Comparison of ENCODE assay signal across 21 cellular contexts in genomic region chrX:23390979-23391378, GRCh38. TPM values are rescaled to one million over a fixed set of nuclear protein-coding genes. Genes with fewer than 3 reads are reported as not detected.
"Had no signal": no experiment of that assay in that cellular context is flagged by ENCODE, and none has a peak within 500 bp of the region (broad histone marks: within the 10 kb centered on the region; RNA-seq: fewer than 3 reads in every experiment).

No MANE protein-coding gene starts in this region.

- H3K36me3 ChIP-seq: SJSA1 had no signal

- H3K4me1 ChIP-seq: SJSA1 had no signal

- DNase-seq: Kasumi-1, MM.1S, NCI-H1092 treated with DMSO at 0.1 percent for 48 hours, NCI-H1436, NCI-H187, NCI-H2029, NCI-H2081 treated with DMSO at 0.1 percent for 48 hours, NCI-H2171, NCI-H226, NCI-H446 treated with DMSO at 0.1 percent for 48 hours, NCI-H524, NCI-H69, NCI-H774, Right ventricle myocardium superior, RPMI8226, SIG-M5 had no signal

- H3K4me3 ChIP-seq: SJSA1, SK-N-MC had no signal

- H3K27ac ChIP-seq: KMS-11, SJSA1, SK-N-MC had no signal

- H3K9me3 ChIP-seq: SJSA1 had no signal

- H3K27me3 ChIP-seq: SJSA1 had no signal

RNA-seq across cellular contexts. Expression of gene PTCHD1, which starts 56.3 kb away (rescaled TPM):
- total RNA-seq: HT-29, M059J, SJSA1 had no signal
